Comparison of ENCODE assay signal across 2 cellular contexts in the genomic region with DNA sequence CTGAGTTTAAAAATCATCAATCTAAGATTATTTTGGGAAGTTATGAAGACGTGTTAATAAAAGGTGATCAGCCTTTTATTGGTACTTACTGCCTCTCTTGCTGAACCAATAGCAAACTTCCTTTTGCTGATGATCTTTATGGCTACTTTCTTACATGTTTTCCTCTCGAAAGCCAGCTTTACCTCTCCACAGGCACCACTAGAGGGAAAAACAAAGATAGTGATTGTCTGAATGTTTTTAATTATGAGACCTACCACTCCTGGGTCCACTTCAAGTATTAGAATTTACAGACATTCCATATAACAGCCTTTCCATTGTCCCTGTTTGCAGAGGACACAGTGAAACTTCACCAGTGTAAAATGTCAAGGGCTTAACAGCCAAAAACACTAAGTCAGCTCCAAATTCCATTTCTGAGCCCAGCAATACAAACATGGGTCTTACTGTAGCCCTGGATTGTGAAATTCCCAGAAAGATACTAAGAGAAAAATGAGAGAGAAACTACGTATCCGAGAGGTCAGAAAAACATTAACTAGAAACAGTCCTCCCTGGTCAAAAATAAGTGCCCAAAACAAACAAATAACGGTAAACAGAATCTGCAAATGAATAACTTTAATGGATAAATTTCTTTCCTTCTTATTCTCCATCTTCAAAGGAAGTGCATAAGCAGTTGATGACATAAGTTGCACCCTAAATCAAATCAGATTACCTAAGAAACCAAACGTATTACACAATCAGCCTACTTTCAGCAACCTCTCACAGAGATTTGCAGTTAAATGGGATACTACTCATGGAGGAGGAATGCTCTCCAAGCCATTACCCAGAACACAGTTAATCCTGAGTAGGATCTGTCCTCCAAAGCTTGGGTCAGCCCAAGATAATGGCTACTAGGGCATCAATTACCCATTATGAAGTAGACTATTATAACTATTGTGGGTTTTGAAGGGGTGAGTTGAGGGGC.
TF ChIP-seq lines count a peak whose summit lies in the region.

No MANE protein-coding gene starts in this region.

TF ChIP-seq in IMR-90, 13 proteins besides CTCF, POLR2A, EP300 and RAD21:
- no peak for TF ChIP-seq MAZ (IDR thresholded peaks at IDR 0.05; ENCODE audit: borderline replicate concordance, low read depth, low read length)
- TF ChIP-seq CEBPB (IDR thresholded peaks at IDR 0.05; ENCODE audit: low read depth, low read length), result peak; percentile 99
TF ChIP-seq in IMR-90: peak in this region for 1.

TF ChIP-seq in K562, 482 proteins besides CTCF, POLR2A, EP300 and RAD21:
- TF ChIP-seq CEBPG (CRISPR knock-in tag; IDR thresholded peaks at IDR 0.05), result no peak
- peak; percentile 42 to 71; a peak in 3 of 4 replicates for TF ChIP-seq CEBPG (tag; conservative IDR thresholded peaks at IDR 0.05 in 1 of 2, IDR thresholded peaks at IDR 0.05 in 1 of 2)
- no peak for TF ChIP-seq RFX1 (IDR thresholded peaks at IDR 0.05)
- peak; percentile 60 for TF ChIP-seq CEBPB (tag; IDR thresholded peaks at IDR 0.05)
